ENCODE assay signal across 22 cellular contexts in the genomic region with DNA sequence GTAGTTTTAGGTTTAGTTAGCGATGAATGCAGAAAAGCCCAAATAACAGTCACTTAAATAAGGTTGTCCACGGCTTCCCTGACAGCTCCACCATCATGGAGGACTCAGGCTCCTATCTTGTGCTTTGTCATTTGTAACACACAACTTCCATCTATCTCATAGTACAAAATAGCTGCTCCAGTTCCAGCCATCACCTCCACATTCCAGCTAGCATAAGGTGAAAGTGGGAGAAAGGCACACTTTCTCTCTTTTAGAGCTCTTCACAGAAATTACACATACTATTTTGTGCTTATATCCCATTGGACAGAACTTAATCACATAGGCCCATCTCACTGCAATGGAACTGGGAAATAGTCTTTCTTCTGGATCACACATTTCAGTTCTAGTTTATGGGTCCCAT. TPM values are rescaled to one million over a fixed set of nuclear protein-coding genes. Genes with fewer than 3 reads are reported as not detected.
"Had no signal": no experiment of that assay in that cellular context is flagged by ENCODE, and none has a peak within 500 bp of the region (broad histone marks: within the 10 kb centered on the region; RNA-seq: fewer than 3 reads in every experiment).

No MANE protein-coding gene starts in this region.

- H2AFZ ChIP-seq: hepatocyte had no signal

- H3K27ac Mint-ChIP-seq: dendritic cell treated with granulocyte-macrophage colony-stimulating factor and Interleukin-4, amounts not matched to agents 40 ng/mL and 50 ng/mL, for 4 days; mesothelial cell of epicardium; naive thymus-derived CD4-positive, alpha-beta T cell had no signal

- FAIRE-seq: endothelial cell of umbilical vein, frontal cortex, islet of Langerhans, keratinocyte had no signal

- ATAC-seq: foreskin keratinocyte; gastroesophageal sphincter; heart left ventricle; left cardiac atrium; left lung; left ventricle myocardium superior; lower lobe of right lung; naive thymus-derived CD4-positive, alpha-beta T cell had no signal

- H3K27ac ChIP-seq: colonic mucosa, esophagus muscularis mucosa, foreskin keratinocyte, gastroesophageal sphincter, heart left ventricle, hepatocyte, left lung, lower lobe of right lung had no signal

- H3K36me3 ChIP-seq: colonic mucosa, heart left ventricle, left lung, lower lobe of right lung had no signal

- H3K9me3 ChIP-seq: colonic mucosa, esophagus muscularis mucosa, gastroesophageal sphincter, left lung, lower lobe of right lung had no signal

- H3K79me2 ChIP-seq: hepatocyte had no signal

- H3K4me2 ChIP-seq: hepatocyte had no signal

- H3K27me3 ChIP-seq: colonic mucosa, esophagus muscularis mucosa, foreskin keratinocyte, hepatocyte had no signal

- H3K9me3 Mint-ChIP-seq: dendritic cell treated with granulocyte-macrophage colony-stimulating factor and Interleukin-4, amounts not matched to agents 40 ng/mL and 50 ng/mL, for 4 days had no signal

- H3K4me1 ChIP-seq: colonic mucosa, heart left ventricle, lower lobe of right lung had no signal

- DNase-seq: colonic mucosa; cortex of kidney; effector CD4-positive, alpha-beta T cell; effector memory CD4-positive, alpha-beta T cell; foreskin keratinocyte; heart left ventricle; hypothalamus; left cardiac atrium; left lung; left ventricle myocardium superior; lower lobe of right lung; mesenchymal stem cell; naive thymus-derived CD4-positive, alpha-beta T cell had no signal

- H3K4me3 ChIP-seq: colonic mucosa, esophagus muscularis mucosa, gastroesophageal sphincter, heart left ventricle, hepatocyte, left lung, lower lobe of right lung had no signal

RNA-seq across cellular contexts. Expression of a gene that starts 8.7 kb away (rescaled TPM):
- polyA plus RNA-seq: naive thymus-derived CD4-positive, alpha-beta T cell had no signal
